Comparison of ENCODE assay signal across 1 cellular context in genomic region chr2:230170532-230170931, GRCh38.
TF ChIP-seq lines count a peak whose summit lies in the region.

No MANE protein-coding gene starts in this region.

TF ChIP-seq in WTC11, 78 proteins besides CTCF, POLR2A, EP300 and RAD21 (continued from another document):
- TF ChIP-seq USF1 (CRISPR knock-in tag; IDR thresholded peaks at IDR 0.05) (no peak), ZNF219 (CRISPR knock-in tag; IDR thresholded peaks at IDR 0.05; ENCODE audit: borderline replicate concordance) (no peak), TCF7 (CRISPR knock-in tag; IDR thresholded peaks at IDR 0.05; ENCODE audit: low read depth) (no peak), ESRRA (CRISPR knock-in tag; IDR thresholded peaks at IDR 0.05; ENCODE audit: borderline replicate concordance) (no peak), TEAD4 (CRISPR knock-in tag; IDR thresholded peaks at IDR 0.05) (no peak), AR (CRISPR knock-in tag; IDR thresholded peaks at IDR 0.05) (no peak)
- TF ChIP-seq, protein P1, sequence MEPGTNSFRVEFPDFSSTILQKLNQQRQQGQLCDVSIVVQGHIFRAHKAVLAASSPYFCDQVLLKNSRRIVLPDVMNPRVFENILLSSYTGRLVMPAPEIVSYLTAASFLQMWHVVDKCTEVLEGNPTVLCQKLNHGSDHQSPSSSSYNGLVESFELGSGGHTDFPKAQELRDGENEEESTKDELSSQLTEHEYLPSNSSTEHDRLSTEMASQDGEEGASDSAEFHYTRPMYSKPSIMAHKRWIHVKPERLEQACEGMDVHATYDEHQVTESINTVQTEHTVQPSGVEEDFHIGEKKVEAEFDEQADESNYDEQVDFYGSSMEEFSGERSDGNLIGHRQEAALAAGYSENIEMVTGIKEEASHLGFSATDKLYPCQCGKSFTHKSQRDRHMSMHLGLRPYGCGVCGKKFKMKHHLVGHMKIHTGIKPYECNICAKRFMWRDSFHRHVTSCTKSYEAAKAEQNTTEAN (CRISPR knock-in tag; IDR thresholded peaks at IDR 0.05) = no peak
- TF ChIP-seq, protein P2, sequence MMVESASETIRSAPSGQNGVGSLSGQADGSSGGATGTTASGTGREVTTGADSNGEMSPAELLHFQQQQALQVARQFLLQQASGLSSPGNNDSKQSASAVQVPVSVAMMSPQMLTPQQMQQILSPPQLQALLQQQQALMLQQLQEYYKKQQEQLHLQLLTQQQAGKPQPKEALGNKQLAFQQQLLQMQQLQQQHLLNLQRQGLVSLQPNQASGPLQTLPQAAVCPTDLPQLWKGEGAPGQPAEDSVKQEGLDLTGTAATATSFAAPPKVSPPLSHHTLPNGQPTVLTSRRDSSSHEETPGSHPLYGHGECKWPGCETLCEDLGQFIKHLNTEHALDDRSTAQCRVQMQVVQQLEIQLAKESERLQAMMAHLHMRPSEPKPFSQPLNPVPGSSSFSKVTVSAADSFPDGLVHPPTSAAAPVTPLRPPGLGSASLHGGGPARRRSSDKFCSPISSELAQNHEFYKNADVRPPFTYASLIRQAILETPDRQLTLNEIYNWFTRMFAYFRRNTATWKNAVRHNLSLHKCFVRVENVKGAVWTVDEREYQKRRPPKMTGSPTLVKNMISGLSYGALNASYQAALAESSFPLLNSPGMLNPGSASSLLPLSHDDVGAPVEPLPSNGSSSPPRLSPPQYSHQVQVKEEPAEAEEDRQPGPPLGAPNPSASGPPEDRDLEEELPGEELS (CRISPR knock-in tag; IDR thresholded peaks at IDR 0.05) = no peak
